ENCODE assay signal across 17 cellular contexts in the genomic region with DNA sequence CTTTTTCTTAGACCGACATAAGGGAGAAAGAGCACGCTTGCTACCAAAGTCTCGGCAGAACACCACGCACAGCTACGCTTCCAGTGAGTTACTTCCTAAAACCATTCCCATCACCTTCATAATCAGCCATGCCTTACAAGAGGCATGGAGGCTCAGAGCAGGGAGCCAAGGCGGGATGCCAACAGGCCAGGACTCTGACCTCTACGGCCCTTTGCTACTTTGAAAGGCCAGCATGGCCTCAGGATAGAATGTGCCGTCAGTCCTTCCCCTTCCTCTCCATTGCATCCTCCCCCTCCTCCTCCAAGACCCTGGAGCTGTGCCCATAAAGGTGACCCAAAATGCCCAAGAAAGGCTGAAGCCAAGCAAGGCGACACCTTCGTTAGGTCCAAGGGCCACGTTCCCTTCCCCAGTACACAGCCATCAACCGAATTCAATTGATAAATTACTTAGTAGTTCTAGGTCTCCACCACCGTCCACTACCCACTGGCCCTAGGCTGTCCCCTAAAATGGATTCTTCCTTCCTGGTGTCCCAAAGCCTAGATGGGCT. TPM values are rescaled to one million over a fixed set of nuclear protein-coding genes. Genes with fewer than 3 reads are reported as not detected.
A peak's percentile ranks its signal among the peaks of the same experiment; 100 is the strongest.
DNase-seq lines count a peak whose midpoint lies in the region; ATAC-seq, FAIRE-seq and TF ChIP-seq lines count a peak whose summit lies in the region.
"Had no signal": no experiment of that assay in that cellular context is flagged by ENCODE, and none has a peak within 500 bp of the region (broad histone marks: within the 10 kb centered on the region; RNA-seq: fewer than 3 reads in every experiment).

No MANE protein-coding gene starts in this region.

- H3K9ac ChIP-seq in liver (ENCODE audit: low read depth in 1 of 2, low read length in 2 of 2) (peak overlapping the region in 1 of 2 donors; percentile 76), HepG2 (ENCODE audit: insufficient read depth, low read depth, low read length) (no peak overlapping the region), kidney (ENCODE audit: low read length in 2 of 2) (peak overlapping the region in 1 of 2 donors; percentile 36)
- H3K9ac ChIP-seq: KMS-11 had no signal

- H3K36me3 ChIP-seq in liver (ENCODE audit: control insufficient read depth in 4 of 4, insufficient read depth in 3 of 4, low read depth in 1 of 4, low read length in 3 of 4) = no peaks in the 10 kb centered on the region
- no peaks in the 10 kb centered on the region for H3K36me3 ChIP-seq in HepG2 (replicated peaks in 1 of 2; ENCODE audit: control insufficient read depth in 1 of 2, insufficient read depth in 2 of 2, low read length in 2 of 2)
- H3K36me3 ChIP-seq in kidney (ENCODE audit: control insufficient read depth in 1 of 2, insufficient read depth in 2 of 2, low read length in 2 of 2) = no peaks in the 10 kb centered on the region

- H3K4me2 ChIP-seq in HepG2 (ENCODE audit: low read depth, low read length) = no peak overlapping the region
- H3K4me2 ChIP-seq: KMS-11 had no signal

- H3K36me3 Mint-ChIP-seq in stimulated activated effector memory CD8-positive, alpha-beta T cell treated with anti-CD3 and anti-CD28 coated beads, Interleukin-12 subunit alpha, Interleukin-12 subunit beta, amount 100 ng/mL, for 72 hours = peaks cover 4% of the 10 kb centered on the region

- BruUV-seq in HepG2 (replicated peaks; lab: Mats Ljungman, UMichigan) = no TSS peak

- intact Hi-C loops in HepG2 (cut with micrococcal nuclease; ENCODE audit: unreplicated experiment) = loop anchor here (5.0 kb wide), 1 partner anchor 61 kb away; no protein-coding TSS in a partner anchor
- intact Hi-C loops in kidney (cut with DNase I) = no loop called here

- H3K79me2 ChIP-seq in HepG2 (ENCODE audit: insufficient read depth, low read length) = no peaks in the 10 kb centered on the region

- TF ChIP-seq CTCF in liver (IDR thresholded peaks at IDR 0.05; ENCODE audit: low read depth, low read length, missing input control) (no peak), HepG2 (CRISPR knock-in tag; IDR thresholded peaks at IDR 0.05) (no peak), kidney (IDR thresholded peaks at IDR 0.05; ENCODE audit: borderline replicate concordance, extremely low read depth, insufficient read depth) (no peak)

- TF ChIP-seq RAD21 in liver (IDR thresholded peaks at IDR 0.05) = peak in 1 of 2 donors; percentile 35
- TF ChIP-seq RAD21 in HepG2 (CRISPR knock-in tag; IDR thresholded peaks at IDR 0.05) = no peak

- no peak overlapping the region for H3K4me3 Mint-ChIP-seq in stimulated activated effector memory CD8-positive, alpha-beta T cell treated with anti-CD3 and anti-CD28 coated beads, Interleukin-12 subunit alpha, Interleukin-12 subunit beta, amount 100 ng/mL, for 72 hours
- H3K4me3 Mint-ChIP-seq: B cell; CD4-positive, alpha-beta T cell had no signal

- no peak for FAIRE-seq in HepG2 (lab: Jason Lieb, UNC)
- FAIRE-seq in kidney (lab: Jason Lieb, UNC) = no peak
- FAIRE-seq: GM12891, GM19239 had no signal

- POLR2A ChIA-PET in HepG2 (lab: Yijun Ruan, JAX) = no interaction called here

- H3K9me3 ChIP-seq in liver (ENCODE audit: control insufficient read depth in 4 of 4, low read length in 3 of 4) (no peaks in the 10 kb centered on the region), HepG2 (ENCODE audit: low read length) (no peaks in the 10 kb centered on the region), kidney (ENCODE audit: control insufficient read depth in 1 of 2, low read length in 2 of 2) (no peaks in the 10 kb centered on the region)

- H3K9me3 Mint-ChIP-seq in stimulated activated effector memory CD8-positive, alpha-beta T cell treated with anti-CD3 and anti-CD28 coated beads, Interleukin-12 subunit alpha, Interleukin-12 subunit beta, amount 100 ng/mL, for 72 hours = no peaks in the 10 kb centered on the region
- H3K9me3 Mint-ChIP-seq: CD4-positive, alpha-beta T cell had no signal

- CTCF ChIA-PET in HepG2 (lab: Yijun Ruan, JAX; ENCODE audit: low intra/inter-chr PET ratio, low total read pairs) = no interaction called here

- ATAC-seq in HepG2 (no peak), GM18517 (IDR thresholded peaks at IDR 0.05; ENCODE audit: unreplicated experiment) (no peak)
- ATAC-seq in stimulated activated effector memory CD8-positive, alpha-beta T cell treated with anti-CD3 and anti-CD28 coated beads, Interleukin-12 subunit alpha, Interleukin-12 subunit beta, amount 100 ng/mL, for 72 hours = no peak

- no peaks in the 10 kb centered on the region for H3K27me3 ChIP-seq in liver (ENCODE audit: control insufficient read depth in 4 of 4, insufficient read depth in 4 of 4, low read length in 3 of 4)
- peaks cover 0 to 15% of the 10 kb centered on the region in 2 experiments; a peak in 4 of 5 replicates for H3K27me3 ChIP-seq in HepG2 (ENCODE audit: control insufficient read depth in 1 of 2, insufficient read depth in 2 of 2, low read length in 2 of 2)

- no peak overlapping the region for H2AFZ ChIP-seq in HepG2 (ENCODE audit: low read length)

- WGBS in liver = 66% methylated on average over 13 of the region's 13 CpGs
- WGBS in HepG2 (ENCODE audit: low lambda C conversion rate) = 93% methylated on average over 12 of the region's 13 CpGs

- DNase-seq in HepG2 (ENCODE audit: low spot score) (no peak), kidney (peak; percentile 32), AML-193 (lab: John Stamatoyannopoulos, UW) (no peak), EL (no peak)
- no peak for DNase-seq in stimulated activated effector memory CD8-positive, alpha-beta T cell treated with anti-CD3 and anti-CD28 coated beads, Interleukin-12 subunit alpha, Interleukin-12 subunit beta, amount 100 ng/mL, for 72 hours (ENCODE audit: low spot score in 2 of 2)
- DNase-seq: ACHN; C1 segment of cervical spinal cord; Calu3; CD4-positive, alpha-beta T cell; DMS 273 treated with DMSO at 0.1 percent for 48 hours; HCEC 1CT had no signal

- H3K27ac ChIP-seq in liver (ENCODE audit: low read depth in 1 of 2, low read length in 2 of 2) (peak overlapping the region; percentile 96 to 98), HepG2 (ENCODE audit: extremely low read length, insufficient read depth, low read length) (no peak overlapping the region), kidney (ENCODE audit: low read depth in 2 of 2, low read length in 2 of 2) (peak overlapping the region in 1 of 2 donors; percentile 76)
- H3K27ac ChIP-seq: KMS-11 had no signal

- peaks cover 60% of the 10 kb centered on the region for H3K4me1 Mint-ChIP-seq in stimulated activated effector memory CD8-positive, alpha-beta T cell treated with anti-CD3 and anti-CD28 coated beads, Interleukin-12 subunit alpha, Interleukin-12 subunit beta, amount 100 ng/mL, for 72 hours

- no peak for TF ChIP-seq POLR2A in HepG2 (IDR thresholded peaks at IDR 0.05; ENCODE audit: insufficient read depth in 1 of 2, low read depth in 2 of 2, low read length in 2 of 2)

- no peak for TF ChIP-seq EP300 in HepG2 (IDR thresholded peaks at IDR 0.05; ENCODE audit: low read depth in 2 of 2, low read length in 2 of 2)
- no peak for TF ChIP-seq EP300 in HepG2 (CRISPR knock-in tag; IDR thresholded peaks at IDR 0.05; ENCODE audit: borderline replicate concordance)

- in situ Hi-C loops in HepG2 (cut with HindIII; ENCODE audit: extremely low pct_ligation_motif_present, low pct_unique_long_range_greater_than_20kb) = no loop called here

- H3K4me3 ChIP-seq in liver (ENCODE audit: low read depth in 1 of 3, low read length in 3 of 3) = peak overlapping the region in 1 of 3 donors; percentile 0
- H3K4me3 ChIP-seq in HepG2 (replicated peaks in 1 of 3; ENCODE audit: insufficient read depth in 1 of 3, low read depth in 2 of 3, low read length in 3 of 3) = no peak overlapping the region
- peak overlapping the region; percentile 12 to 41 for H3K4me3 ChIP-seq in kidney (ENCODE audit: low read length in 2 of 2)

- H4K20me1 ChIP-seq in HepG2 (ENCODE audit: insufficient read depth, low read length) = no peaks in the 10 kb centered on the region

- H3K4me1 ChIP-seq in liver (ENCODE audit: control insufficient read depth in 4 of 4, insufficient read depth in 4 of 4, low read length in 3 of 4) (peaks cover 31 to 79% (median 64%) of the 10 kb centered on the region in 4 donors), HepG2 (ENCODE audit: insufficient read depth, low read length) (peaks cover 23% of the 10 kb centered on the region), kidney (ENCODE audit: control insufficient read depth in 1 of 2, insufficient read depth in 1 of 2, low read depth in 1 of 2, low read length in 2 of 2) (peaks cover 35 to 46% of the 10 kb centered on the region in 2 donors)

- H3K27ac Mint-ChIP-seq in stimulated activated effector memory CD8-positive, alpha-beta T cell treated with anti-CD3 and anti-CD28 coated beads, Interleukin-12 subunit alpha, Interleukin-12 subunit beta, amount 100 ng/mL, for 72 hours = peak overlapping the region; percentile 56
- H3K27ac Mint-ChIP-seq: B cell; CD4-positive, alpha-beta T cell had no signal

TF ChIP-seq in liver, 16 proteins besides CTCF, POLR2A, EP300 and RAD21 (continues in another document):
- TF ChIP-seq HNF4G (IDR thresholded peaks at IDR 0.05) = peak; percentile 30

RNA-seq across cellular contexts. Expression of gene PRKAG2, which starts 5.7 kb away (rescaled TPM):
- total RNA-seq in liver = 10 to 100 TPM in 1 of 2 donors, 1 to 10 TPM in 1; 3.6 to 25.1 TPM
- 10 to 100 TPM; 11.5 to 22.2 TPM for polyA plus RNA-seq in liver
- 1.1 and 1.3 TPM in 2 replicates for total RNA-seq in HepG2 (2016; rRNA removed; fragmentation: Illumina TruSeq; extraction: Trizol)
- total RNA-seq in HepG2 (2016; cell fraction: cytosol; rRNA removed; fragmentation: Illumina TruSeq; extraction: Trizol; ENCODE audit: low read depth) = 1.3 and 1.8 TPM in 2 replicates
- 1.2 and 1.3 TPM in 2 replicates for total RNA-seq in HepG2 (2016; cell fraction: insoluble cytoplasmic fraction; rRNA removed; fragmentation: Illumina TruSeq; extraction: Trizol)
- total RNA-seq in HepG2 (2016; cell fraction: membrane; rRNA removed; fragmentation: Illumina TruSeq; extraction: Trizol) = 2.2 and 2.3 TPM in 2 replicates
- 0.78 TPM in 2 replicates for total RNA-seq in HepG2 (2016; cell fraction: nucleus; rRNA removed; fragmentation: Illumina TruSeq; extraction: Trizol)
- 0.85 and 0.90 TPM in 2 replicates for polyA plus RNA-seq in HepG2 (2011; rRNA removed)
- polyA plus RNA-seq in HepG2 (2011; cell fraction: cytosol; rRNA removed) = 0.47 and 0.62 TPM in 2 replicates
- polyA plus RNA-seq in HepG2 (2011; cell fraction: nucleus; rRNA removed) = 0.83 and 1.2 TPM in 2 replicates
- polyA plus RNA-seq in HepG2 (2012) = 0.30 and 0.45 TPM in 2 replicates
- polyA plus RNA-seq in HepG2 (2016; cell fraction: cytosol; fragmentation: Illumina TruSeq; extraction: Trizol; ENCODE audit: low read depth) = 2.1 and 2.9 TPM in 2 replicates
- polyA plus RNA-seq in HepG2 (2016; cell fraction: insoluble cytoplasmic fraction; fragmentation: Illumina TruSeq; extraction: Trizol; ENCODE audit: low read depth) = 1.7 and 2.3 TPM in 2 replicates
- polyA plus RNA-seq in HepG2 (2016; cell fraction: membrane; fragmentation: Illumina TruSeq; extraction: Trizol; ENCODE audit: low read depth) = 3.3 and 3.5 TPM in 2 replicates
- polyA plus RNA-seq in HepG2 (2016; cell fraction: nucleus; fragmentation: Illumina TruSeq; extraction: Trizol; ENCODE audit: insufficient read depth, low read depth) = 2.0 and 3.4 TPM in 2 replicates
- polyA minus RNA-seq in HepG2 (2011; rRNA and poly(A)+ RNA removed; ENCODE audit: low replicate concordance) = 0.20 and 0.87 TPM in 2 replicates
- polyA minus RNA-seq in HepG2 (2011; cell fraction: cytosol; rRNA and poly(A)+ RNA removed) = not detected in 2 replicates
- 0.75 and 0.77 TPM in 2 replicates for polyA minus RNA-seq in HepG2 (2011; cell fraction: nucleus; rRNA and poly(A)+ RNA removed)
- total RNA-seq in kidney = 40.7 TPM
- 40.9 TPM for polyA plus RNA-seq in kidney (ENCODE audit: insufficient read depth, low read depth, low replicate concordance)

Comparison
In these comparisons a context has a peak if more than half of its experiments do, and no peak if none do; other contexts are left out.
1. H3K4me3 ChIP-seq: peak in kidney (2 of 2); none in HepG2 (0 of 3).